In genomic region chr7:91041901-91042457, GRCh38 we compare ENCODE assay signal across 19 cellular contexts.
DNase-seq lines count a peak whose midpoint lies in the region; ATAC-seq, FAIRE-seq and TF ChIP-seq lines count a peak whose summit lies in the region.
"Had no signal": no experiment of that assay in that cellular context is flagged by ENCODE, and none has a peak within 500 bp of the region (broad histone marks: within the 10 kb centered on the region; RNA-seq: fewer than 3 reads in every experiment).

No MANE protein-coding gene starts in this region.

- TF ChIP-seq RAD21 in liver (IDR thresholded peaks at IDR 0.05): no peak
- no peak for TF ChIP-seq RAD21 in HepG2 (CRISPR knock-in tag; IDR thresholded peaks at IDR 0.05)

- 92% methylated on average over 8 of the region's 8 CpGs for WGBS in liver
- WGBS in HepG2 (ENCODE audit: low lambda C conversion rate): 28% methylated on average over 8 of the region's 8 CpGs

- in situ Hi-C loops in HepG2 (cut with HindIII; ENCODE audit: extremely low pct_ligation_motif_present, low pct_unique_long_range_greater_than_20kb): no loop called here

- H3K79me2 ChIP-seq in HepG2 (ENCODE audit: insufficient read depth, low read length): no peaks in the 10 kb centered on the region

- ATAC-seq in HepG2: no peak
- no peak for ATAC-seq in GM21723 (IDR thresholded peaks at IDR 0.05; ENCODE audit: unreplicated experiment)

- no peak overlapping the region for H2AFZ ChIP-seq in HepG2 (ENCODE audit: low read length)

- H3K9ac ChIP-seq in liver (ENCODE audit: low read depth in 1 of 2, low read length in 2 of 2): no peak overlapping the region
- H3K9ac ChIP-seq in HepG2 (ENCODE audit: insufficient read depth, low read depth, low read length): no peak overlapping the region

- intact Hi-C loops in HepG2 (cut with micrococcal nuclease; ENCODE audit: unreplicated experiment): no loop called here
- intact Hi-C loops in activated naive CD4-positive, alpha-beta T cell treated with anti-CD3 and anti-CD28 coated beads for 36 hours (cut with micrococcal nuclease): no loop called here

- TF ChIP-seq EP300 in HepG2 (IDR thresholded peaks at IDR 0.05; ENCODE audit: low read depth in 2 of 2, low read length in 2 of 2): no peak
- TF ChIP-seq EP300 in HepG2 (CRISPR knock-in tag; IDR thresholded peaks at IDR 0.05; ENCODE audit: borderline replicate concordance): no peak

- no peak overlapping the region for H3K27ac ChIP-seq in liver (ENCODE audit: low read depth in 1 of 2, low read length in 2 of 2)
- H3K27ac ChIP-seq in HepG2 (ENCODE audit: extremely low read length, insufficient read depth, low read length): no peak overlapping the region
- peak overlapping the region; percentile 64 for H3K27ac ChIP-seq in caudate nucleus (ENCODE audit: low read depth, low read length)
- H3K27ac ChIP-seq: 22Rv1, C4-2B had no signal

- H3K27ac Mint-ChIP-seq in nephron: peak overlapping the region in 2 of 3 experiments; percentile 1 to 11
- H3K27ac Mint-ChIP-seq in activated naive CD4-positive, alpha-beta T cell treated with anti-CD3 and anti-CD28 coated beads for 36 hours: no peak overlapping the region

- no peak for FAIRE-seq in HepG2 (lab: Jason Lieb, UNC)
- FAIRE-seq: G401.6, H1 had no signal

- CTCF ChIA-PET in HepG2 (lab: Yijun Ruan, JAX; ENCODE audit: low intra/inter-chr PET ratio, low total read pairs): no interaction called here
- CTCF ChIA-PET in activated naive CD4-positive, alpha-beta T cell treated with anti-CD3 and anti-CD28 coated beads for 36 hours (lab: Charles Lee): interaction anchor here (0.6 kb wide), 1 partner anchor 595 kb away, joined by 4 read pairs; no protein-coding TSS in a partner anchor

- H3K36me3 ChIP-seq in liver (ENCODE audit: control insufficient read depth in 4 of 4, insufficient read depth in 3 of 4, low read depth in 1 of 4, low read length in 3 of 4): no peaks in the 10 kb centered on the region
- no peaks in the 10 kb centered on the region for H3K36me3 ChIP-seq in HepG2 (replicated peaks in 1 of 2; ENCODE audit: control insufficient read depth in 1 of 2, insufficient read depth in 2 of 2, low read length in 2 of 2)

- TF ChIP-seq POLR2A in HepG2 (IDR thresholded peaks at IDR 0.05; ENCODE audit: insufficient read depth in 1 of 2, low read depth in 2 of 2, low read length in 2 of 2): no peak

- POLR2A ChIA-PET in HepG2 (lab: Yijun Ruan, JAX): no interaction called here

- H3K9me3 ChIP-seq in liver (ENCODE audit: control insufficient read depth in 4 of 4, low read length in 3 of 4) (no peaks in the 10 kb centered on the region), HepG2 (ENCODE audit: low read length) (no peaks in the 10 kb centered on the region)

- peaks cover 3% of the 10 kb centered on the region for H3K36me3 Mint-ChIP-seq in nephron (ENCODE audit: low read depth)
- H3K36me3 Mint-ChIP-seq in activated naive CD4-positive, alpha-beta T cell treated with anti-CD3 and anti-CD28 coated beads for 36 hours (ENCODE audit: low read depth): no peaks in the 10 kb centered on the region

- no peaks in the 10 kb centered on the region for H3K9me3 Mint-ChIP-seq in nephron
- H3K9me3 Mint-ChIP-seq in activated naive CD4-positive, alpha-beta T cell treated with anti-CD3 and anti-CD28 coated beads for 36 hours: no peaks in the 10 kb centered on the region

- no peak overlapping the region for H3K4me3 ChIP-seq in liver (ENCODE audit: low read depth in 1 of 3, low read length in 3 of 3)
- H3K4me3 ChIP-seq in HepG2 (replicated peaks in 1 of 3; ENCODE audit: insufficient read depth in 1 of 3, low read depth in 2 of 3, low read length in 3 of 3): no peak overlapping the region

- BruUV-seq in HepG2 (replicated peaks; lab: Mats Ljungman, UMichigan): no TSS peak

- H3K4me2 ChIP-seq in HepG2 (ENCODE audit: low read depth, low read length): no peak overlapping the region

- H3K4me1 Mint-ChIP-seq in nephron: peaks cover 37% of the 10 kb centered on the region
- no peaks in the 10 kb centered on the region for H3K4me1 Mint-ChIP-seq in activated naive CD4-positive, alpha-beta T cell treated with anti-CD3 and anti-CD28 coated beads for 36 hours (ENCODE audit: low read depth)

- no peaks in the 10 kb centered on the region for H4K20me1 ChIP-seq in HepG2 (ENCODE audit: insufficient read depth, low read length)

- H3K27me3 Mint-ChIP-seq in nephron (ENCODE audit: low read depth): no peaks in the 10 kb centered on the region
- no peaks in the 10 kb centered on the region for H3K27me3 Mint-ChIP-seq in activated naive CD4-positive, alpha-beta T cell treated with anti-CD3 and anti-CD28 coated beads for 36 hours (ENCODE audit: low read depth)

- no peak for DNase-seq in HepG2 (ENCODE audit: low spot score)
- peak in 30 of 61 donors; percentile 1 to 81 (median 28) for DNase-seq in caudate nucleus (lab: John Stamatoyannopoulos, UW)
- DNase-seq in NCI-H526 (lab: John Stamatoyannopoulos, UW): no peak
- no peak for DNase-seq in RKO (ENCODE audit: low spot score)
- DNase-seq in activated naive CD4-positive, alpha-beta T cell treated with anti-CD3 and anti-CD28 coated beads for 36 hours: no peak
- DNase-seq: AML-193, DMS79 treated with DMSO at 0.1 percent for 48 hours, KG1, NCI-H1105 treated with DMSO at 0.1 percent for 48 hours, NCI-H1694, NCI-H2081 treated with DMSO at 0.1 percent for 48 hours, NCI-H510A treated with DMSO at 0.1 percent for 48 hours had no signal

- H3K4me3 Mint-ChIP-seq in nephron: no peak overlapping the region
- no peak overlapping the region for H3K4me3 Mint-ChIP-seq in activated naive CD4-positive, alpha-beta T cell treated with anti-CD3 and anti-CD28 coated beads for 36 hours

- TF ChIP-seq CTCF in liver (IDR thresholded peaks at IDR 0.05; ENCODE audit: low read depth, low read length, missing input control): no peak
- TF ChIP-seq CTCF in HepG2 (CRISPR knock-in tag; IDR thresholded peaks at IDR 0.05): no peak
- no peak for TF ChIP-seq CTCF in nephron (IDR thresholded peaks at IDR 0.05; ENCODE audit: unreplicated experiment in 3 of 3)

- H3K4me1 ChIP-seq in liver (ENCODE audit: control insufficient read depth in 4 of 4, insufficient read depth in 4 of 4, low read length in 3 of 4) (peaks cover 0 to 3% (median 0%) of the 10 kb centered on the region in 4 donors), HepG2 (ENCODE audit: insufficient read depth, low read length) (no peaks in the 10 kb centered on the region)

- H3K27me3 ChIP-seq in liver (ENCODE audit: control insufficient read depth in 4 of 4, insufficient read depth in 4 of 4, low read length in 3 of 4): no peaks in the 10 kb centered on the region
- H3K27me3 ChIP-seq in HepG2 (ENCODE audit: control insufficient read depth in 1 of 2, insufficient read depth in 2 of 2, low read length in 2 of 2): no peaks in the 10 kb centered on the region

TF ChIP-seq in liver, 16 proteins besides CTCF, POLR2A, EP300 and RAD21:
- TF ChIP-seq, protein P1, sequence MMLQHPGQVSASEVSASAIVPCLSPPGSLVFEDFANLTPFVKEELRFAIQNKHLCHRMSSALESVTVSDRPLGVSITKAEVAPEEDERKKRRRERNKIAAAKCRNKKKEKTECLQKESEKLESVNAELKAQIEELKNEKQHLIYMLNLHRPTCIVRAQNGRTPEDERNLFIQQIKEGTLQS (IDR thresholded peaks at IDR 0.05): no peak
- TF ChIP-seq HNF4A (conservative IDR thresholded peaks at IDR 0.05) (peak; percentile 53 to 74), HNF4G (IDR thresholded peaks at IDR 0.05) (no peak), RXRA (IDR thresholded peaks at IDR 0.05) (no peak)
- TF ChIP-seq, protein P2, sequence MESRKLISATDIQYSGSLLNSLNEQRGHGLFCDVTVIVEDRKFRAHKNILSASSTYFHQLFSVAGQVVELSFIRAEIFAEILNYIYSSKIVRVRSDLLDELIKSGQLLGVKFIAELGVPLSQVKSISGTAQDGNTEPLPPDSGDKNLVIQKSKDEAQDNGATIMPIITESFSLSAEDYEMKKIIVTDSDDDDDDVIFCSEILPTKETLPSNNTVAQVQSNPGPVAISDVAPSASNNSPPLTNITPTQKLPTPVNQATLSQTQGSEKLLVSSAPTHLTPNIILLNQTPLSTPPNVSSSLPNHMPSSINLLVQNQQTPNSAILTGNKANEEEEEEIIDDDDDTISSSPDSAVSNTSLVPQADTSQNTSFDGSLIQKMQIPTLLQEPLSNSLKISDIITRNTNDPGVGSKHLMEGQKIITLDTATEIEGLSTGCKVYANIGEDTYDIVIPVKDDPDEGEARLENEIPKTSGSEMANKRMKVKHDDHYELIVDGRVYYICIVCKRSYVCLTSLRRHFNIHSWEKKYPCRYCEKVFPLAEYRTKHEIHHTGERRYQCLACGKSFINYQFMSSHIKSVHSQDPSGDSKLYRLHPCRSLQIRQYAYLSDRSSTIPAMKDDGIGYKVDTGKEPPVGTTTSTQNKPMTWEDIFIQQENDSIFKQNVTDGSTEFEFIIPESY (IDR thresholded peaks at IDR 0.05): no peak

TF ChIP-seq in HepG2, 621 proteins besides CTCF, POLR2A, EP300 and RAD21:
- TF ChIP-seq ZNF501 (CRISPR knock-in tag; IDR thresholded peaks at IDR 0.05): no peak
- TF ChIP-seq WIZ (CRISPR knock-in tag; IDR thresholded peaks at IDR 0.05): no peak
- TF ChIP-seq, protein P3, sequence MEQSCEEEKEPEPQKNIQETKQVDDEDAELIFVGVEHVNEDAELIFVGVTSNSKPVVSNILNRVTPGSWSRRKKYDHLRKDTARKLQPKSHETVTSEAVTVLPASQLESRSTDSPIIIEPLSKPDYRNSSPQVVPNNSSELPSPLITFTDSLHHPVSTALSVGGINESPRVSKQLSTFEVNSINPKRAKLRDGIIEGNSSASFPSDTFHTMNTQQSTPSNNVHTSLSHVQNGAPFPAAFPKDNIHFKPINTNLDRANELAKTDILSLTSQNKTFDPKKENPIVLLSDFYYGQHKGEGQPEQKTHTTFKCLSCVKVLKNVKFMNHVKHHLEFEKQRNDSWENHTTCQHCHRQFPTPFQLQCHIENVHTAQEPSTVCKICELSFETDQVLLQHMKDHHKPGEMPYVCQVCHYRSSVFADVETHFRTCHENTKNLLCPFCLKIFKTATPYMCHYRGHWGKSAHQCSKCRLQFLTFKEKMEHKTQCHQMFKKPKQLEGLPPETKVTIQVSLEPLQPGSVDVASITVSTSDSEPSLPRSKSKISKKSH (CRISPR knock-in tag; IDR thresholded peaks at IDR 0.05; ENCODE audit: borderline replicate concordance): no peak
- TF ChIP-seq FOXP1 (IDR thresholded peaks at IDR 0.05): no peak
- no peak for TF ChIP-seq FOXP1 (CRISPR knock-in tag; IDR thresholded peaks at IDR 0.05)
- no peak for TF ChIP-seq ZNF883 (CRISPR knock-in tag; IDR thresholded peaks at IDR 0.05; ENCODE audit: not compliant biosample characterization)
- TF ChIP-seq, protein P1 (CRISPR knock-in tag; IDR thresholded peaks at IDR 0.05): no peak
- TF ChIP-seq RBM22 (optimal IDR thresholded peaks at IDR 0.05; ENCODE audit: low read length): no peak
- TF ChIP-seq ZNF546 (CRISPR knock-in tag; conservative IDR thresholded peaks at IDR 0.05): no peak
- TF ChIP-seq SYNCRIP (IDR thresholded peaks at IDR 0.05; ENCODE audit: insufficient read depth, low read depth, low read length): no peak
- no peak for TF ChIP-seq JUNB (CRISPR knock-in tag; IDR thresholded peaks at IDR 0.05; ENCODE audit: borderline replicate concordance)
